In genomic region chr10:99540673-99541531, GRCh38 we compare ENCODE assay signal across 14 cellular contexts. TPM values are rescaled to one million over a fixed set of nuclear protein-coding genes. Genes with fewer than 3 reads are reported as not detected.
DNase-seq lines count a peak whose midpoint lies in the region; ATAC-seq, FAIRE-seq and TF ChIP-seq lines count a peak whose summit lies in the region.
"Had no signal": no experiment of that assay in that cellular context is flagged by ENCODE, and none has a peak within 500 bp of the region (broad histone marks: within the 10 kb centered on the region; RNA-seq: fewer than 3 reads in every experiment).

No MANE protein-coding gene starts in this region.

- intact Hi-C loops in endothelial cell of umbilical vein (cut with micrococcal nuclease), result no loop called here

- no peak overlapping the region for H3K27ac ChIP-seq in endothelial cell of umbilical vein (ENCODE audit: insufficient read depth, low read depth, low read length)

- H2AFZ ChIP-seq in endothelial cell of umbilical vein (ENCODE audit: low read depth, low read length), result no peak overlapping the region

- no peaks in the 10 kb centered on the region for H3K79me2 ChIP-seq in endothelial cell of umbilical vein (ENCODE audit: control insufficient read depth, insufficient read depth, low read length)

- H3K9me3 ChIP-seq in endothelial cell of umbilical vein (replicated peaks; ENCODE audit: control insufficient read depth, insufficient read depth, low read length), result no peaks in the 10 kb centered on the region

- H3K4me2 ChIP-seq in endothelial cell of umbilical vein (ENCODE audit: insufficient read depth, low read length), result no peak overlapping the region

- peaks cover 72 to 82% of the 10 kb centered on the region in 2 experiments for H3K27me3 ChIP-seq in endothelial cell of umbilical vein (ENCODE audit: control insufficient read depth in 2 of 2, insufficient read depth in 2 of 2, low read length in 2 of 2)

- BruUV-seq in endothelial cell of umbilical vein (replicated peaks; lab: Mats Ljungman, UMichigan), result no TSS peak

- no peak overlapping the region for H3K9ac ChIP-seq in endothelial cell of umbilical vein (replicated peaks; ENCODE audit: extremely low read depth, insufficient read depth, low read length)

- dilution Hi-C loops in endothelial cell of umbilical vein (cut with MboI; ENCODE audit: extremely low pct_ligation_motif_present, low sequenced_read_pairs), result no loop called here

- H3K36me3 ChIP-seq in endothelial cell of umbilical vein (ENCODE audit: control insufficient read depth in 2 of 2, extremely low read depth in 1 of 2, insufficient read depth in 2 of 2, low read length in 2 of 2), result no peaks in the 10 kb centered on the region

- POLR2A ChIA-PET in endothelial cell of umbilical vein (lab: Charles Lee), result no interaction called here

- H3K4me1 ChIP-seq in endothelial cell of umbilical vein (ENCODE audit: control insufficient read depth, extremely low read depth, insufficient read depth, low read length), result no peaks in the 10 kb centered on the region

- no peak for ATAC-seq in HG02852 (IDR thresholded peaks at IDR 0.05; ENCODE audit: unreplicated experiment)
- no peak for ATAC-seq in GM21528 (IDR thresholded peaks at IDR 0.05; ENCODE audit: low FRiP score, unreplicated experiment)
- ATAC-seq: sciatic nerve had no signal

- no peak for FAIRE-seq in endothelial cell of umbilical vein (lab: Jason Lieb, UNC)

- H3K4me3 ChIP-seq in endothelial cell of umbilical vein (replicated peaks in 1 of 3; ENCODE audit: insufficient read depth in 1 of 3, low read depth in 1 of 3, low read length in 3 of 3), result no peak overlapping the region

- CTCF ChIA-PET in endothelial cell of umbilical vein (lab: Charles Lee), result interaction anchor here (1.0 to 2.2 kb wide), 2 partner anchors 105 to 107 kb away, joined by 4 to 9 read pairs; no protein-coding TSS in a partner anchor

- peaks cover 16% of the 10 kb centered on the region for H3K4me1 Mint-ChIP-seq in osteocyte (ENCODE audit: unreplicated experiment)

- H3K36me3 Mint-ChIP-seq in osteocyte (ENCODE audit: unreplicated experiment), result no peaks in the 10 kb centered on the region
- H3K36me3 Mint-ChIP-seq: activated naive CD4-positive, alpha-beta T cell treated with anti-CD3 and anti-CD28 coated beads, Interleukin-2, amount 50 U/mL, for 24 hours; immature natural killer cell had no signal

- no peaks in the 10 kb centered on the region for H3K9me1 ChIP-seq in endothelial cell of umbilical vein (replicated peaks; ENCODE audit: control insufficient read depth, extremely low read depth, insufficient read depth, low read length)

- no peaks in the 10 kb centered on the region for H4K20me1 ChIP-seq in endothelial cell of umbilical vein (replicated peaks; ENCODE audit: control insufficient read depth, extremely low read depth, insufficient read depth, low read length)

- H3K4me3 Mint-ChIP-seq in osteocyte (ENCODE audit: unreplicated experiment), result no peak overlapping the region
- H3K4me3 Mint-ChIP-seq: activated naive CD4-positive, alpha-beta T cell treated with anti-CD3 and anti-CD28 coated beads, Interleukin-2, amount 50 U/mL, for 24 hours; immature natural killer cell had no signal

- peaks cover 87% of the 10 kb centered on the region for H3K27me3 Mint-ChIP-seq in osteocyte (ENCODE audit: unreplicated experiment)

- TF ChIP-seq CTCF in endothelial cell of umbilical vein (IDR thresholded peaks at IDR 0.05; ENCODE audit: extremely low read depth in 1 of 2, insufficient read depth in 1 of 2, low read depth in 1 of 2, low read length in 2 of 2), result no peak
- TF ChIP-seq CTCF in osteocyte (IDR thresholded peaks at IDR 0.05), result no peak

- DNase-seq in DMS53 (lab: John Stamatoyannopoulos, UW), result peak; percentile 85
- peak; percentile 74 for DNase-seq in HuH-7.5 (ENCODE audit: low spot score)
- no peak for DNase-seq in endothelial cell of umbilical vein (ENCODE audit: low read depth, low spot score)
- peak; percentile 84 for DNase-seq in osteocyte (ENCODE audit: extremely low spot score, unreplicated experiment)
- DNase-seq in NCI-H2029 (lab: John Stamatoyannopoulos, UW), result no peak
- DNase-seq in GM19240 (ENCODE audit: insufficient read length, low spot score), result no peak
- DNase-seq: DMS79; effector CD8-positive, alpha-beta T cell; immature natural killer cell; stimulated activated CD8-positive, alpha-beta memory T cell treated with anti-CD3 and anti-CD28 coated beads, Interleukin-4, amount 100 ng/mL, for 48 hours had no signal

- no peaks in the 10 kb centered on the region for H3K9me3 Mint-ChIP-seq in osteocyte (ENCODE audit: unreplicated experiment)
- H3K9me3 Mint-ChIP-seq: activated naive CD4-positive, alpha-beta T cell treated with anti-CD3 and anti-CD28 coated beads, Interleukin-2, amount 50 U/mL, for 24 hours; immature natural killer cell had no signal

- no peak overlapping the region for H3K27ac Mint-ChIP-seq in osteocyte (ENCODE audit: unreplicated experiment)
- H3K27ac Mint-ChIP-seq: activated naive CD4-positive, alpha-beta T cell treated with anti-CD3 and anti-CD28 coated beads, Interleukin-2, amount 50 U/mL, for 24 hours; immature natural killer cell had no signal

- TF ChIP-seq POLR2A in endothelial cell of umbilical vein (IDR thresholded peaks at IDR 0.05; ENCODE audit: low read depth, low read length), result no peak

TF ChIP-seq in endothelial cell of umbilical vein, 7 proteins besides CTCF, POLR2A, EP300 and RAD21:
- TF ChIP-seq EZH2 (IDR thresholded peaks at IDR 0.05; ENCODE audit: borderline replicate concordance, low read depth, low read length, severe bottlenecking) (peak; percentile 89), POLR2AphosphoS5 (IDR thresholded peaks at IDR 0.05; ENCODE audit: insufficient read depth, low read depth, low read length) (no peak)

RNA-seq across cellular contexts. Expression of gene NKX2-3, which starts 8.2 kb away (rescaled TPM):
- total RNA-seq in endothelial cell of umbilical vein, result not detected in 2 replicates
- polyA plus RNA-seq in endothelial cell of umbilical vein, result not detected in 2 replicates
- not detected in 2 replicates for polyA plus RNA-seq in endothelial cell of umbilical vein (2011; cell fraction: cytosol; rRNA removed)
- not detected in 2 replicates for polyA plus RNA-seq in endothelial cell of umbilical vein (2011; cell fraction: nucleus; rRNA removed)
- not detected in 2 replicates for polyA plus RNA-seq in endothelial cell of umbilical vein (2012)
- polyA minus RNA-seq in endothelial cell of umbilical vein, result not detected in 2 replicates
- polyA minus RNA-seq in endothelial cell of umbilical vein (2011; cell fraction: cytosol; rRNA and poly(A)+ RNA removed), result not detected
- not detected in 2 replicates for polyA minus RNA-seq in endothelial cell of umbilical vein (2011; cell fraction: nucleus; rRNA and poly(A)+ RNA removed)
- not detected in 2 replicates for total RNA-seq in osteocyte
- total RNA-seq: sciatic nerve had no signal
- polyA plus RNA-seq: immature natural killer cell had no signal

Comparison
In these comparisons a context has a peak if more than half of its experiments do, and no peak if none do; other contexts are left out.
1. DNase-seq: peak in DMS53 (single experiment), HuH-7.5 (single experiment) and osteocyte (single experiment); none in endothelial cell of umbilical vein (single experiment), NCI-H2029 (single experiment) and GM19240 (single experiment).